ENCODE assay signal across 10 cellular contexts in the genomic region with DNA sequence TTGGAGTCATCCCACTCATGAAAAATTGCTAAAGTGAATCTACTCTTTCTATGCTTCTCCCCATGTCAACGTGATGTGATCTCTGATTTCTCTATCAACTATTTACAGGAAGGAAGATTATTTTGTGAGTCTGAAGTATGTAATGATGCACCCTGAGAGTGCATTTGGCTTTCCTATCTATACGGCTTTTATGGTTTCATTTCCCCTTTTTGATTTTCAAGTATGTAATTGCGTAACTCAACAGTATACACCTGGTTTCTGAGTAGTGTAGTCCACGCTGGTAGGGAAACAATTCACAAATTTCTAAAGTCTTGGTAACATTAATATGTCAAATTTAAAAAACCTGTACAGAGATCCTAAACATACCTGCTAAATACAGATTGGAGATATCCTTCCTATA.
DNase-seq lines count a peak whose midpoint lies in the region; ATAC-seq and TF ChIP-seq lines count a peak whose summit lies in the region.
"Had no signal": no experiment of that assay in that cellular context is flagged by ENCODE, and none has a peak within 500 bp of the region (broad histone marks: within the 10 kb centered on the region; RNA-seq: fewer than 3 reads in every experiment).

No MANE protein-coding gene starts in this region.

- no peaks in the 10 kb centered on the region for H3K9me3 ChIP-seq in IMR-90 (ENCODE audit: control insufficient read depth, insufficient read depth, low read length)
- H3K9me3 ChIP-seq: ascending aorta had no signal

- CTCF ChIA-PET in GM10248 (lab: Yijun Ruan, JAX): interaction anchor here (0.8 kb wide), 1 partner anchor 14 kb away, joined by 3 read pairs; no protein-coding TSS in a partner anchor
- CTCF ChIA-PET in IMR-90 (lab: Yijun Ruan, JAX): no interaction called here

- no peak overlapping the region for H2BK120ac ChIP-seq in IMR-90 (ENCODE audit: low read depth, low read length)

- no peak overlapping the region for H3K4me2 ChIP-seq in IMR-90 (ENCODE audit: low read depth, low read length)

- no peak overlapping the region for H3K23ac ChIP-seq in IMR-90 (ENCODE audit: low read depth, low read length)

- WGBS in IMR-90 (ENCODE audit: extremely low coverage in 2 of 2, insufficient read length in 1 of 2), 2 experiments: no CpG with 5 or more reads among the region's 4 CpGs

- no peak overlapping the region for H2AK5ac ChIP-seq in IMR-90 (ENCODE audit: low read depth, low read length)

- peak; percentile 100 for ATAC-seq in GM19328 (IDR thresholded peaks at IDR 0.05; ENCODE audit: unreplicated experiment)
- peak; percentile 100 for ATAC-seq in HG02870 (IDR thresholded peaks at IDR 0.05; ENCODE audit: unreplicated experiment)
- no peak for ATAC-seq in IMR-90 (ENCODE audit: low read depth)
- no peak for ATAC-seq in activated CD4-positive, CD25-positive, alpha-beta regulatory T cell treated with anti-CD3 and anti-CD28 coated beads, Interleukin-2, amount 50 U/mL, for 24 hours
- ATAC-seq: Panc1 had no signal

- H3K27me3 ChIP-seq in IMR-90 (ENCODE audit: control insufficient read depth, insufficient read depth, low read length): no peaks in the 10 kb centered on the region
- H3K27me3 ChIP-seq: ascending aorta had no signal

- no peak overlapping the region; the same call in 1 of the 2 replicates for H3K18ac ChIP-seq in IMR-90 (ENCODE audit: low read depth, low read length)

- no peaks in the 10 kb centered on the region for H3K9me1 ChIP-seq in IMR-90 (ENCODE audit: insufficient read depth, low read length)

- H4K20me1 ChIP-seq in IMR-90 (ENCODE audit: insufficient read depth, low read length): no peaks in the 10 kb centered on the region

- no peak for TF ChIP-seq RAD21 in IMR-90 (IDR thresholded peaks at IDR 0.05; ENCODE audit: low read length)

- in situ Hi-C loops in IMR-90 (cut with MboI; ENCODE audit: low sequenced_read_pairs): no loop called here

- TF ChIP-seq CTCF in GM10248 (IDR thresholded peaks at IDR 0.05; ENCODE audit: control extremely low read depth, extremely low read depth, low read depth, missing control alignments): no peak
- TF ChIP-seq CTCF in IMR-90 (conservative IDR thresholded peaks at IDR 0.05; ENCODE audit: low read depth, low read length): no peak

- DNase-seq in GM10248 (ENCODE audit: extremely low spot score) (peak; percentile 14), IMR-90 (no peak), NCI-H1694 (lab: John Stamatoyannopoulos, UW) (no peak), COR-L47 (lab: John Stamatoyannopoulos, UW) (no peak), posterior cingulate gyrus (no peak)

- dilution Hi-C loops in IMR-90 (cut with HindIII; ENCODE audit: low sequenced_read_pairs, unreplicated experiment): no loop called here

- H4K91ac ChIP-seq in IMR-90 (ENCODE audit: insufficient read depth, low read depth, low read length): no peak overlapping the region

- H3K4me3 ChIP-seq in IMR-90 (ENCODE audit: insufficient read depth, low read depth, low read length): no peak overlapping the region
- H3K4me3 ChIP-seq: ascending aorta had no signal

- no peak overlapping the region for H3K56ac ChIP-seq in IMR-90 (ENCODE audit: extremely low read depth, insufficient read depth, low read length)

- no peak for TF ChIP-seq POLR2A in IMR-90 (IDR thresholded peaks at IDR 0.05; ENCODE audit: low read depth, low read length)

- H3K9ac ChIP-seq in IMR-90 (ENCODE audit: low read depth, low read length): no peak overlapping the region

- POLR2A ChIA-PET in GM10248 (lab: Yijun Ruan, JAX): no interaction called here
- POLR2A ChIA-PET in IMR-90 (lab: Charles Lee; ENCODE audit: unreplicated experiment): no interaction called here

- no peaks in the 10 kb centered on the region for H3K36me3 ChIP-seq in IMR-90 (ENCODE audit: control insufficient read depth, insufficient read depth, low read length)
- H3K36me3 ChIP-seq: ascending aorta had no signal

- no peak overlapping the region for H2AFZ ChIP-seq in IMR-90 (replicated peaks; ENCODE audit: low read length, poor library complexity)

- intact Hi-C loops in IMR-90 (cut with micrococcal nuclease): no loop called here
- intact Hi-C loops in posterior cingulate gyrus (cut with DNase I): no loop called here

- no peak overlapping the region for H4K5ac ChIP-seq in IMR-90 (ENCODE audit: low read depth, low read length)

- no TSS peak for BruUV-seq in IMR-90 (replicated peaks; lab: Mats Ljungman, UMichigan)

- H2BK15ac ChIP-seq in IMR-90 (ENCODE audit: low read depth, low read length): no peak overlapping the region

- no peak overlapping the region for H3K27ac ChIP-seq in IMR-90 (ENCODE audit: insufficient read depth, low read length)
- H3K27ac ChIP-seq: ascending aorta had no signal

- H4K8ac ChIP-seq in IMR-90 (ENCODE audit: low read depth in 2 of 2, low read length in 2 of 2): no peak overlapping the region

- H3K79me1 ChIP-seq in IMR-90 (ENCODE audit: low read depth in 1 of 2, low read length in 2 of 2): no peaks in the 10 kb centered on the region

- H2BK5ac ChIP-seq in IMR-90 (ENCODE audit: low read depth, low read length, poor library complexity, severe bottlenecking): no peak overlapping the region

- H3K4ac ChIP-seq in IMR-90 (ENCODE audit: low read depth, low read length): no peak overlapping the region

- H3K4me1 ChIP-seq in IMR-90 (ENCODE audit: control insufficient read depth, insufficient read depth, low read length): no peaks in the 10 kb centered on the region; the same call in 1 of the 2 replicates
- H3K4me1 ChIP-seq: ascending aorta had no signal

- no peak overlapping the region for H2BK20ac ChIP-seq in IMR-90 (ENCODE audit: low read depth, low read length)

- no peak overlapping the region for H2AK9ac ChIP-seq in IMR-90 (replicated peaks; ENCODE audit: low read depth, low read length, poor library complexity)

- no peak overlapping the region for H3K14ac ChIP-seq in IMR-90 (replicated peaks; ENCODE audit: low read depth, low read length)

TF ChIP-seq in IMR-90, 13 proteins besides CTCF, POLR2A, EP300 and RAD21:
- TF ChIP-seq CEBPB (IDR thresholded peaks at IDR 0.05; ENCODE audit: low read depth, low read length) (peak; percentile 67), MAZ (IDR thresholded peaks at IDR 0.05; ENCODE audit: borderline replicate concordance, low read depth, low read length) (no peak)
- TF ChIP-seq, protein P1, sequence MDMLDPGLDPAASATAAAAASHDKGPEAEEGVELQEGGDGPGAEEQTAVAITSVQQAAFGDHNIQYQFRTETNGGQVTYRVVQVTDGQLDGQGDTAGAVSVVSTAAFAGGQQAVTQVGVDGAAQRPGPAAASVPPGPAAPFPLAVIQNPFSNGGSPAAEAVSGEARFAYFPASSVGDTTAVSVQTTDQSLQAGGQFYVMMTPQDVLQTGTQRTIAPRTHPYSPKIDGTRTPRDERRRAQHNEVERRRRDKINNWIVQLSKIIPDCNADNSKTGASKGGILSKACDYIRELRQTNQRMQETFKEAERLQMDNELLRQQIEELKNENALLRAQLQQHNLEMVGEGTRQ (IDR thresholded peaks at IDR 0.05; ENCODE audit: low read depth, low read length): no peak

Comparison
In these comparisons a context has a peak if more than half of its experiments do, and no peak if none do; other contexts are left out.
1. ATAC-seq: peak in GM19328 (single experiment) and HG02870 (single experiment); none in IMR-90 (single experiment) and activated CD4-positive, CD25-positive, alpha-beta regulatory T cell treated with anti-CD3 and anti-CD28 coated beads, Interleukin-2, amount 50 U/mL, for 24 hours (0 of 2).